11 cellular contexts compared by ENCODE assay signal in genomic region chr20:12053348-12053747, GRCh38.
DNase-seq lines count a peak whose midpoint lies in the region; ATAC-seq, FAIRE-seq and TF ChIP-seq lines count a peak whose summit lies in the region.
"Had no signal": no experiment of that assay in that cellular context is flagged by ENCODE, and none has a peak within 500 bp of the region (broad histone marks: within the 10 kb centered on the region; RNA-seq: fewer than 3 reads in every experiment).

No MANE protein-coding gene starts in this region.

- intact Hi-C loops in left lung (cut with DNase I): no loop called here

- H3K27me3 Mint-ChIP-seq in astrocyte (ENCODE audit: low read depth, unreplicated experiment): no peaks in the 10 kb centered on the region
- H3K27me3 Mint-ChIP-seq in mesothelial cell of epicardium (ENCODE audit: low read depth): no peaks in the 10 kb centered on the region

- H3K4me2 ChIP-seq in astrocyte (ENCODE audit: low read length): peak overlapping the region; percentile 71

- no peak overlapping the region for H3K9ac ChIP-seq in astrocyte (ENCODE audit: low read length)

- H3K9me3 Mint-ChIP-seq in astrocyte (ENCODE audit: unreplicated experiment) (peaks cover 3% of the 10 kb centered on the region), mesothelial cell of epicardium (peaks cover 4% of the 10 kb centered on the region)

- H3K9me3 ChIP-seq in astrocyte (ENCODE audit: insufficient read depth, low read depth, low read length) (no peaks in the 10 kb centered on the region), left lung (no peaks in the 10 kb centered on the region)

- peak overlapping the region; percentile 5 for H3K27ac ChIP-seq in astrocyte (ENCODE audit: low read depth, low read length)
- H3K27ac ChIP-seq in left lung: no peak overlapping the region

- H3K79me2 ChIP-seq in astrocyte (ENCODE audit: insufficient read depth, low read length): no peaks in the 10 kb centered on the region

- DNase-seq in DMS153 treated with DMSO at 0.1 percent for 48 hours (lab: John Stamatoyannopoulos, UW; ENCODE audit: unreplicated experiment): peak; percentile 21
- DNase-seq in Kasumi-1 (lab: John Stamatoyannopoulos, UW): peak; percentile 97 to 99
- DNase-seq in astrocyte (ENCODE audit: low read depth): peak; percentile 83
- DNase-seq in left lung: no peak
- no peak for DNase-seq in mesothelial cell of epicardium (ENCODE audit: low spot score in 2 of 2, unreplicated experiment in 2 of 2)
- no peak for DNase-seq in NCI-H1105 treated with DMSO at 0.1 percent for 48 hours (lab: John Stamatoyannopoulos, UW)
- DNase-seq: activated CD4-positive, alpha-beta T cell treated with anti-CD3 and anti-CD28 coated beads, Interleukin-2, amount 50 U/mL, for 1 hour; NCI-H510A treated with DMSO at 0.1 percent for 48 hours had no signal

- no peaks in the 10 kb centered on the region for H3K27me3 ChIP-seq in astrocyte (ENCODE audit: insufficient read depth, low read length)
- no peaks in the 10 kb centered on the region for H3K27me3 ChIP-seq in left lung

- H3K4me3 Mint-ChIP-seq in astrocyte (ENCODE audit: unreplicated experiment): no peak overlapping the region
- no peak overlapping the region for H3K4me3 Mint-ChIP-seq in mesothelial cell of epicardium

- H3K4me3 ChIP-seq in astrocyte (ENCODE audit: insufficient read depth, low read depth, low read length) (no peak overlapping the region), left lung (no peak overlapping the region)

- peaks cover 25% of the 10 kb centered on the region for H3K4me1 ChIP-seq in astrocyte (ENCODE audit: insufficient read depth, low read length)
- H3K4me1 ChIP-seq in left lung: peaks cover 0 to 17% of the 10 kb centered on the region in 2 donors

- H3K27ac Mint-ChIP-seq in astrocyte (ENCODE audit: unreplicated experiment): peak overlapping the region; percentile 69
- no peak overlapping the region for H3K27ac Mint-ChIP-seq in mesothelial cell of epicardium

- peak; percentile 33 for ATAC-seq in left lung
- no peak for ATAC-seq in HG03469 (IDR thresholded peaks at IDR 0.05; ENCODE audit: unreplicated experiment)
- ATAC-seq in GM19328 (IDR thresholded peaks at IDR 0.05; ENCODE audit: unreplicated experiment): no peak

- TF ChIP-seq CTCF in astrocyte (IDR thresholded peaks at IDR 0.05; ENCODE audit: insufficient read depth, low read depth, low read length) (no peak), left lung (IDR thresholded peaks at IDR 0.05) (no peak), mesothelial cell of epicardium (IDR thresholded peaks at IDR 0.05; ENCODE audit: unreplicated experiment) (no peak)

- no peaks in the 10 kb centered on the region for H4K20me1 ChIP-seq in astrocyte (ENCODE audit: insufficient read depth, low read length)

- no peaks in the 10 kb centered on the region for H3K36me3 ChIP-seq in astrocyte (ENCODE audit: insufficient read depth, low read length)
- H3K36me3 ChIP-seq in left lung: no peaks in the 10 kb centered on the region

- peaks cover 39% of the 10 kb centered on the region for H3K4me1 Mint-ChIP-seq in astrocyte (ENCODE audit: low read depth, unreplicated experiment)
- H3K4me1 Mint-ChIP-seq in mesothelial cell of epicardium: peaks cover 4% of the 10 kb centered on the region

- peak overlapping the region; percentile 22 for H2AFZ ChIP-seq in astrocyte (ENCODE audit: low read depth, low read length)

- H3K36me3 Mint-ChIP-seq in astrocyte (ENCODE audit: low read depth, unreplicated experiment) (no peaks in the 10 kb centered on the region), mesothelial cell of epicardium (no peaks in the 10 kb centered on the region)

- FAIRE-seq in astrocyte (lab: Jason Lieb, UNC): peak; percentile 78
- FAIRE-seq: islet of Langerhans had no signal

Comparison
In these comparisons a context has a peak if more than half of its experiments do, and no peak if none do; other contexts are left out.
1. DNase-seq: peak in DMS153 treated with DMSO at 0.1 percent for 48 hours (single experiment), Kasumi-1 (2 of 2) and astrocyte (single experiment); none in left lung (0 of 2), mesothelial cell of epicardium (0 of 2) and NCI-H1105 treated with DMSO at 0.1 percent for 48 hours (single experiment).